Comparison of ENCODE assay signal across 10 cellular contexts in genomic region chr7:92685146-92686042, GRCh38.
DNase-seq lines count a peak whose midpoint lies in the region; ATAC-seq and TF ChIP-seq lines count a peak whose summit lies in the region.
"Had no signal": no experiment of that assay in that cellular context is flagged by ENCODE, and none has a peak within 500 bp of the region (broad histone marks: within the 10 kb centered on the region; RNA-seq: fewer than 3 reads in every experiment).

No MANE protein-coding gene starts in this region.

- H4K91ac ChIP-seq in H9 (ENCODE audit: insufficient read length, low read depth, low read length), result no peak overlapping the region

- TF ChIP-seq CTCF in H9 (conservative IDR thresholded peaks at IDR 0.05), result no peak
- TF ChIP-seq CTCF in activated CD8-positive, alpha-beta T cell treated with anti-CD3 and anti-CD28 coated beads for 36 hours (IDR thresholded peaks at IDR 0.05), result no peak

- H3K14ac ChIP-seq in H9 (ENCODE audit: insufficient read depth, low read length), result no peak overlapping the region

- H3K23ac ChIP-seq in H9 (ENCODE audit: insufficient read length, low read depth, low read length), result no peak overlapping the region

- no peak overlapping the region for H2BK12ac ChIP-seq in H9 (ENCODE audit: insufficient read length, low read depth, low read length)

- H2BK20ac ChIP-seq in H9 (ENCODE audit: low read depth, low read length, poor library complexity, severe bottlenecking), result no peak overlapping the region

- H4K5ac ChIP-seq in H9 (ENCODE audit: insufficient read length, low read depth, low read length), result no peak overlapping the region

- H4K8ac ChIP-seq in H9 (replicated peaks; ENCODE audit: insufficient read length, low read depth, low read length), result no peak overlapping the region

- intact Hi-C loops in activated CD8-positive, alpha-beta T cell treated with anti-CD3 and anti-CD28 coated beads for 36 hours (cut with micrococcal nuclease), result loop anchor here (2.0 to 10.0 kb wide), 2 partner anchors 53 to 219 kb away; no protein-coding TSS in a partner anchor

- peaks cover 6% of the 10 kb centered on the region; the same call in 1 of the 2 replicates for H3K4me1 ChIP-seq in H9 (ENCODE audit: insufficient read depth, low read length)

- no peak overlapping the region for H2BK15ac ChIP-seq in H9 (ENCODE audit: low read depth, low read length)

- H3K18ac ChIP-seq in H9 (ENCODE audit: insufficient read length, low read depth, low read length), result no peak overlapping the region

- H3K9me3 ChIP-seq in H9 (ENCODE audit: control insufficient read depth, low read depth, low read length), result no peaks in the 10 kb centered on the region

- no peak overlapping the region for H2AK5ac ChIP-seq in H9 (ENCODE audit: insufficient read length, low read length)

- no peaks in the 10 kb centered on the region for H3K79me2 ChIP-seq in H9 (ENCODE audit: insufficient read depth, low read length)

- no peak overlapping the region for H3K56ac ChIP-seq in H9 (ENCODE audit: insufficient read length, low read depth, low read length)

- H3K79me1 ChIP-seq in H9 (ENCODE audit: insufficient read depth, low read depth, low read length, poor library complexity, severe bottlenecking), result no peaks in the 10 kb centered on the region

- H2BK5ac ChIP-seq in H9 (ENCODE audit: insufficient read length, low read length), result no peak overlapping the region

- CTCF ChIA-PET in activated CD8-positive, alpha-beta T cell treated with anti-CD3 and anti-CD28 coated beads for 36 hours (lab: Charles Lee), result interaction anchor here (0.6 to 2.6 kb wide), 5 partner anchors 14 to 148 kb away, joined by 3 to 10 read pairs (median 4); no protein-coding TSS in a partner anchor

- peaks cover 20% of the 10 kb centered on the region for H3K27me3 Mint-ChIP-seq in H9 (ENCODE audit: low read depth)
- no peaks in the 10 kb centered on the region for H3K27me3 Mint-ChIP-seq in activated CD8-positive, alpha-beta T cell treated with anti-CD3 and anti-CD28 coated beads for 36 hours
- no peaks in the 10 kb centered on the region for H3K27me3 Mint-ChIP-seq in central memory CD8-positive, alpha-beta T cell

- no peaks in the 10 kb centered on the region; the same call in 1 of the 2 replicates for H3K27me3 ChIP-seq in H9 (ENCODE audit: insufficient read depth, low read length)

- no peak overlapping the region for H2AFZ ChIP-seq in H9 (ENCODE audit: low read length)

- POLR2A ChIA-PET in activated CD8-positive, alpha-beta T cell treated with anti-CD3 and anti-CD28 coated beads for 36 hours (lab: Charles Lee), result interaction anchor here (0.7 to 2.2 kb wide), 9 partner anchors 21 to 219 kb away, joined by 3 to 7 read pairs (median 4); no protein-coding TSS in a partner anchor

- no peaks in the 10 kb centered on the region for H4K20me1 ChIP-seq in H9 (ENCODE audit: control insufficient read depth, insufficient read depth, insufficient read length)

- H3K4me3 Mint-ChIP-seq in H9, result no peak overlapping the region
- H3K4me3 Mint-ChIP-seq in activated CD8-positive, alpha-beta T cell treated with anti-CD3 and anti-CD28 coated beads for 36 hours, result no peak overlapping the region
- no peak overlapping the region for H3K4me3 Mint-ChIP-seq in central memory CD8-positive, alpha-beta T cell

- peaks cover 0 to 9% (median 1%) of the 10 kb centered on the region in 3 experiments; a peak in 3 of 7 replicates for H3K36me3 Mint-ChIP-seq in H9 (ENCODE audit: insufficient read depth in 1 of 3, low read depth in 3 of 3)
- peaks cover 70% of the 10 kb centered on the region for H3K36me3 Mint-ChIP-seq in activated CD8-positive, alpha-beta T cell treated with anti-CD3 and anti-CD28 coated beads for 36 hours (ENCODE audit: low read depth)
- H3K36me3 Mint-ChIP-seq in central memory CD8-positive, alpha-beta T cell (ENCODE audit: insufficient read depth), result peaks cover 4% of the 10 kb centered on the region

- DNase-seq in H9 (no peak), A172 (ENCODE audit: low spot score) (no peak), AG08395 (ENCODE audit: low spot score) (no peak), DMS 273 (lab: John Stamatoyannopoulos, UW; ENCODE audit: unreplicated experiment) (no peak), OCI-M2 (lab: John Stamatoyannopoulos, UW; ENCODE audit: unreplicated experiment) (no peak)
- DNase-seq in activated CD8-positive, alpha-beta T cell treated with anti-CD3 and anti-CD28 coated beads for 36 hours, result peak; percentile 93
- peak; percentile 19 to 28 for DNase-seq in central memory CD8-positive, alpha-beta T cell (ENCODE audit: low spot score in 2 of 2)
- DNase-seq in stimulated activated CD4-positive, alpha-beta T cell treated with anti-CD3 and anti-CD28 coated beads, TNF-alpha, amount 100 ng/mL, for 1 hour (ENCODE audit: low read depth in 3 of 3, low spot score in 1 of 3), result peak in 2 of 3 donors; percentile 2 to 16
- DNase-seq: amygdala, NCI-H1092 treated with DMSO at 0.1 percent for 48 hours had no signal

- no peak overlapping the region for H3T11ph ChIP-seq in H9 (ENCODE audit: low read length)

- H3K23me2 ChIP-seq in H9 (ENCODE audit: insufficient read length, low read depth, low read length, poor library complexity, severe bottlenecking), result no peaks in the 10 kb centered on the region

- peak; percentile 85 for ATAC-seq in activated CD8-positive, alpha-beta T cell treated with anti-CD3 and anti-CD28 coated beads for 36 hours
- peak; percentile 96 for ATAC-seq in central memory CD8-positive, alpha-beta T cell (replicated peaks; ENCODE audit: extremely low read depth, poor library complexity, severe bottlenecking)

- no peak overlapping the region for H3K9ac ChIP-seq in H9 (ENCODE audit: extremely low read depth, insufficient read length, low read length)

- H3K4ac ChIP-seq in H9 (ENCODE audit: low read depth, low read length), result no peak overlapping the region

- H3K4me1 Mint-ChIP-seq in H9, result peaks cover 55 to 65% of the 10 kb centered on the region in 2 experiments
- peaks cover 81% of the 10 kb centered on the region for H3K4me1 Mint-ChIP-seq in activated CD8-positive, alpha-beta T cell treated with anti-CD3 and anti-CD28 coated beads for 36 hours (ENCODE audit: low read depth)
- peaks cover 77% of the 10 kb centered on the region for H3K4me1 Mint-ChIP-seq in central memory CD8-positive, alpha-beta T cell

- WGBS in H9 (ENCODE audit: extremely low coverage, insufficient read length, low lambda C conversion rate), result no CpG with 5 or more reads among the region's 6 CpGs

- no peak overlapping the region for H2BK120ac ChIP-seq in H9 (ENCODE audit: low read depth, low read length, poor library complexity, severe bottlenecking)

- peak overlapping the region in 2 of 3 experiments; percentile 58 to 86; a peak in 4 of 7 replicates for H3K27ac Mint-ChIP-seq in H9
- peak overlapping the region; percentile 95 for H3K27ac Mint-ChIP-seq in activated CD8-positive, alpha-beta T cell treated with anti-CD3 and anti-CD28 coated beads for 36 hours
- peak overlapping the region; percentile 52 for H3K27ac Mint-ChIP-seq in central memory CD8-positive, alpha-beta T cell (ENCODE audit: low read depth)

- H3K4me2 ChIP-seq in H9 (ENCODE audit: insufficient read depth, insufficient read length, low read length), result no peak overlapping the region

- H3K9me3 Mint-ChIP-seq in H9, result peaks cover 1 to 6% of the 10 kb centered on the region in 2 experiments; a peak in 2 of 5 replicates
- H3K9me3 Mint-ChIP-seq in activated CD8-positive, alpha-beta T cell treated with anti-CD3 and anti-CD28 coated beads for 36 hours, result peaks cover 6% of the 10 kb centered on the region
- H3K9me3 Mint-ChIP-seq in central memory CD8-positive, alpha-beta T cell, result no peaks in the 10 kb centered on the region

- no peak overlapping the region for H3K27ac ChIP-seq in H9 (ENCODE audit: insufficient read length, low read depth, low read length)

Comparison
In these comparisons a context has a peak if more than half of its experiments do, and no peak if none do; other contexts are left out.
1. DNase-seq: peak in activated CD8-positive, alpha-beta T cell treated with anti-CD3 and anti-CD28 coated beads for 36 hours (single experiment), central memory CD8-positive, alpha-beta T cell (2 of 2) and stimulated activated CD4-positive, alpha-beta T cell treated with anti-CD3 and anti-CD28 coated beads, TNF-alpha, amount 100 ng/mL, for 1 hour (2 of 3); none in H9 (single experiment), A172 (single experiment), AG08395 (single experiment), DMS 273 (single experiment) and OCI-M2 (single experiment).
2. Peak in every context shown above with its lines, with median percentiles within 50 percentile points of each other: H3K27ac Mint-ChIP-seq.